In genomic region chr10:79929409-79929904, GRCh38 we compare ENCODE assay signal across 8 cellular contexts.
A peak's percentile ranks its signal among the peaks of the same experiment; 100 is the strongest.
DNase-seq lines count a peak whose midpoint lies in the region; ATAC-seq and TF ChIP-seq lines count a peak whose summit lies in the region.

No MANE protein-coding gene starts in this region.

- DNase-seq in AG10803 (ENCODE audit: low read depth) (peak; percentile 60), NCI-H774 (lab: John Stamatoyannopoulos, UW) (peak; percentile 63), epithelial cell of esophagus (ENCODE audit: low read depth) (peak; percentile 75), middle frontal gyrus (ENCODE audit: extremely low spot score, low spot score) (peak; percentile 42)
- peak; percentile 40 for DNase-seq in activated CD8-positive, alpha-beta memory T cell treated with anti-CD3 and anti-CD28 coated beads, Interleukin-2, amount 50 U/mL, for 24 hours (ENCODE audit: extremely low read depth)
- DNase-seq in stimulated activated CD8-positive, alpha-beta memory T cell treated with anti-CD3 and anti-CD28 coated beads, Interleukin-4, amount 100 ng/mL, for 4 hours (ENCODE audit: low read depth in 2 of 2, low spot score in 1 of 2), result peak; percentile 26 to 30

- TF ChIP-seq CTCF in AG10803 (conservative IDR thresholded peaks at IDR 0.05; ENCODE audit: low read length), result peak; percentile 89
- TF ChIP-seq CTCF in epithelial cell of esophagus (IDR thresholded peaks at IDR 0.05; ENCODE audit: insufficient read depth, low read depth, low read length, missing control alignments), result peak; percentile 77

- no peak overlapping the region for H3K4me3 ChIP-seq in AG10803 (ENCODE audit: low read length)
- H3K4me3 ChIP-seq in epithelial cell of esophagus (ENCODE audit: low read length), result no peak overlapping the region

- ATAC-seq in GM18517 (IDR thresholded peaks at IDR 0.05; ENCODE audit: unreplicated experiment) (peak; percentile 71), HG03103 (IDR thresholded peaks at IDR 0.05; ENCODE audit: low read depth, unreplicated experiment) (peak; percentile 90)
